Comparison of ENCODE assay signal across 15 cellular contexts in genomic region chr12:76081909-76082308, GRCh38. TPM values are rescaled to one million over a fixed set of nuclear protein-coding genes. Genes with fewer than 3 reads are reported as not detected.
A peak's percentile ranks its signal among the peaks of the same experiment; 100 is the strongest.
DNase-seq lines count a peak whose midpoint lies in the region; ATAC-seq and TF ChIP-seq lines count a peak whose summit lies in the region.
"Had no signal": no experiment of that assay in that cellular context is flagged by ENCODE, and none has a peak within 500 bp of the region (broad histone marks: within the 10 kb centered on the region; RNA-seq: fewer than 3 reads in every experiment).

No MANE protein-coding gene starts in this region.

- TF ChIP-seq POLR2A in spleen (IDR thresholded peaks at IDR 0.05): no peak

- 0 out of 2 replicates have a peak, but pooled peaks cover 11% of the 10 kb centered on the region for H3K9me3 ChIP-seq in SK-N-SH
- H3K9me3 ChIP-seq in Loucy (ENCODE audit: insufficient read depth, low read depth, low read length): no peaks in the 10 kb centered on the region
- H3K9me3 ChIP-seq in spleen: peaks cover 0 to 12% (median 8%) of the 10 kb centered on the region in 8 donors

- no peak for TF ChIP-seq RAD21 in SK-N-SH (IDR thresholded peaks at IDR 0.05; ENCODE audit: low read length)

- ATAC-seq in SK-N-SH treated with all-trans-retinoic acid at 6 μM for 48 hours (no peak), GM18861 (IDR thresholded peaks at IDR 0.05; ENCODE audit: unreplicated experiment) (no peak)
- ATAC-seq: effector memory CD8-positive, alpha-beta T cell had no signal

- DNase-seq in SK-N-SH (no peak), neural crest cell (ENCODE audit: low read depth, low spot score) (no peak), spleen (no peak), RWPE1 (ENCODE audit: low spot score) (no peak)
- DNase-seq: 8988T; effector memory CD8-positive, alpha-beta T cell; HCEC 1CT; naive B cell; NCI-H1417; NK-92 treated with Interleukin-12 subunit alpha and Interleukin-12 subunit beta, amount 100 ng/mL, for 24 hours; substantia nigra had no signal

- H3F3A ChIP-seq in SK-N-SH (replicated peaks; ENCODE audit: insufficient read depth) (peaks cover 16% of the 10 kb centered on the region), Loucy (ENCODE audit: low read depth) (no peaks in the 10 kb centered on the region; the same call in 1 of the 2 replicates)

- POLR2A ChIA-PET in SK-N-SH (lab: Yijun Ruan, JAX): no interaction called here
- POLR2A ChIA-PET in RWPE1 (lab: Yijun Ruan, JAX; ENCODE audit: low non-redundant PET): no interaction called here

- TF ChIP-seq CTCF in SK-N-SH (IDR thresholded peaks at IDR 0.05) (no peak), Loucy (conservative IDR thresholded peaks at IDR 0.05; ENCODE audit: low read length) (no peak), brain (conservative IDR thresholded peaks at IDR 0.05) (no peak), neural crest cell (conservative IDR thresholded peaks at IDR 0.05) (no peak), spleen (IDR thresholded peaks at IDR 0.05 in 8 of 11, conservative IDR thresholded peaks at IDR 0.05 in 3 of 11) (no peak), RWPE1 (conservative IDR thresholded peaks at IDR 0.05; ENCODE audit: low read depth) (no peak)

- H3K4me1 Mint-ChIP-seq in brain (peaks cover 72% of the 10 kb centered on the region), neural crest cell (peaks cover 68% of the 10 kb centered on the region)

- H3K4me1 ChIP-seq in SK-N-SH (ENCODE audit: control insufficient read depth in 1 of 2, insufficient read depth in 2 of 2, low read depth in 1 of 2, low read length in 1 of 2) (peaks cover 13 to 14% of the 10 kb centered on the region in 2 experiments; a peak in 3 of 4 replicates), Loucy (ENCODE audit: insufficient read depth, low read length, poor library complexity, severe bottlenecking) (peaks cover 61% of the 10 kb centered on the region), spleen (peaks cover 14 to 83% (median 64%) of the 10 kb centered on the region in 6 donors)

- CTCF ChIA-PET in SK-N-SH (lab: Yijun Ruan, JAX): no interaction called here
- CTCF ChIA-PET in RWPE1 (lab: Yijun Ruan, JAX): no interaction called here

- H3K9me2 ChIP-seq in SK-N-SH (no peaks in the 10 kb centered on the region), Loucy (replicated peaks; ENCODE audit: low read depth, low read length) (no peaks in the 10 kb centered on the region)

- H3K4me2 ChIP-seq in SK-N-SH (peak overlapping the region; percentile 78), Loucy (ENCODE audit: low read depth, low read length, poor library complexity, severe bottlenecking) (peak overlapping the region; percentile 94)

- intact Hi-C loops in spleen (cut with DNase I; ENCODE audit: low total_unique reads): loop anchor here (10.0 kb wide), 2 partner anchors 263 to 473 kb away; partner anchors contain the start of genes BBS10 and OSBPL8

- H3K27ac Mint-ChIP-seq in brain (peak overlapping the region in 3 of 5 experiments; percentile 8 to 72 (median 26)), neural crest cell (ENCODE audit: unreplicated experiment) (peak overlapping the region; percentile 17)

- H3K9ac ChIP-seq in SK-N-SH (peak overlapping the region; percentile 99; the same call in 1 of the 2 replicates), Loucy (ENCODE audit: low read depth, low read length, poor library complexity, severe bottlenecking) (peak overlapping the region; percentile 96)

- H2AFZ ChIP-seq in SK-N-SH (ENCODE audit: low read depth) (no peak overlapping the region), Loucy (ENCODE audit: low read length) (no peak overlapping the region)

- no peaks in the 10 kb centered on the region for H3K27me3 ChIP-seq in SK-N-SH (ENCODE audit: insufficient read depth)
- H3K27me3 ChIP-seq in Loucy (ENCODE audit: insufficient read depth, low read length, poor library complexity, severe bottlenecking): peaks cover 3% of the 10 kb centered on the region
- H3K27me3 ChIP-seq in spleen (replicated peaks in 1 of 7): no peaks in the 10 kb centered on the region

- TF ChIP-seq EP300 in SK-N-SH (IDR thresholded peaks at IDR 0.05; ENCODE audit: borderline replicate concordance in 1 of 2, low read depth in 1 of 2, low read length in 1 of 2): no peak

- H4K20me1 ChIP-seq in SK-N-SH (ENCODE audit: insufficient read depth) (peaks cover 67% of the 10 kb centered on the region), Loucy (ENCODE audit: insufficient read depth, low read length, poor library complexity, severe bottlenecking) (peaks cover 72% of the 10 kb centered on the region)

- peaks cover 74% of the 10 kb centered on the region for H3K79me2 ChIP-seq in SK-N-SH (ENCODE audit: insufficient read depth)
- H3K79me2 ChIP-seq in Loucy (ENCODE audit: insufficient read depth, low read length): peaks cover 75% of the 10 kb centered on the region

- H3K27me3 Mint-ChIP-seq in brain: peaks cover 7% of the 10 kb centered on the region
- peaks cover 4% of the 10 kb centered on the region for H3K27me3 Mint-ChIP-seq in neural crest cell (ENCODE audit: low read depth)
- H3K27me3 Mint-ChIP-seq: effector memory CD8-positive, alpha-beta T cell; naive B cell had no signal

- H3K36me3 ChIP-seq in SK-N-SH (replicated peaks in 1 of 2; ENCODE audit: control insufficient read depth in 1 of 2, insufficient read depth in 2 of 2, low read length in 1 of 2) (peaks cover 7 to 36% of the 10 kb centered on the region in 2 experiments), Loucy (ENCODE audit: insufficient read depth, low read length) (no peaks in the 10 kb centered on the region), spleen (no peaks in the 10 kb centered on the region)

- H3K4me3 ChIP-seq in SK-N-SH (ENCODE audit: low read depth in 2 of 2, low read length in 1 of 2): peak overlapping the region; percentile 88 to 93; a peak in 2 of 4 replicates
- H3K4me3 ChIP-seq in Loucy (ENCODE audit: low read length, poor library complexity, severe bottlenecking): peak overlapping the region; percentile 92
- H3K4me3 ChIP-seq in spleen: peak overlapping the region in 1 of 8 donors; percentile 86

- H3K27ac ChIP-seq in SK-N-SH (ENCODE audit: low read depth in 2 of 2, low read length in 1 of 2): peak overlapping the region in 1 of 2 experiments; percentile 98; a peak in 2 of 4 replicates
- no peak overlapping the region for H3K27ac ChIP-seq in spleen
- H3K27ac ChIP-seq in RWPE1: no peak overlapping the region

- peak overlapping the region; percentile 65 to 99 (median 98) for H3K4me3 Mint-ChIP-seq in brain
- peak overlapping the region; percentile 59 for H3K4me3 Mint-ChIP-seq in neural crest cell

- H3K36me3 Mint-ChIP-seq in brain (peaks cover 55% of the 10 kb centered on the region), neural crest cell (ENCODE audit: low read depth) (peaks cover 36% of the 10 kb centered on the region)

- peaks cover 0 to 31% (median 20%) of the 10 kb centered on the region in 5 experiments for H3K9me3 Mint-ChIP-seq in brain
- peaks cover 3% of the 10 kb centered on the region for H3K9me3 Mint-ChIP-seq in neural crest cell
- H3K9me3 Mint-ChIP-seq: effector memory CD8-positive, alpha-beta T cell; naive B cell had no signal

TF ChIP-seq in SK-N-SH, 30 proteins besides CTCF, POLR2A, EP300 and RAD21:
- no peak for TF ChIP-seq SMC3 (IDR thresholded peaks at IDR 0.05; ENCODE audit: low read depth, low read length)
- TF ChIP-seq RCOR1 (IDR thresholded peaks at IDR 0.05; ENCODE audit: low read length): no peak
- TF ChIP-seq JUND (IDR thresholded peaks at IDR 0.05): no peak

TF ChIP-seq in SK-N-SH treated with all-trans-retinoic acid at 6 μM for 48 hours, 23 proteins besides CTCF, POLR2A, EP300 and RAD21 (continues in another document):
- TF ChIP-seq TOX (CRISPR knock-in tag; IDR thresholded peaks at IDR 0.05; ENCODE audit: borderline replicate concordance) (no peak), OSR1 (CRISPR knock-in tag; IDR thresholded peaks at IDR 0.05) (no peak), ZC3H10 (CRISPR knock-in tag; IDR thresholded peaks at IDR 0.05) (no peak), SNAI2 (CRISPR knock-in tag; IDR thresholded peaks at IDR 0.05) (no peak), ZNF70 (CRISPR knock-in tag; IDR thresholded peaks at IDR 0.05) (no peak), ZFP30 (CRISPR knock-in tag; IDR thresholded peaks at IDR 0.05) (no peak)
- TF ChIP-seq, protein P1, sequence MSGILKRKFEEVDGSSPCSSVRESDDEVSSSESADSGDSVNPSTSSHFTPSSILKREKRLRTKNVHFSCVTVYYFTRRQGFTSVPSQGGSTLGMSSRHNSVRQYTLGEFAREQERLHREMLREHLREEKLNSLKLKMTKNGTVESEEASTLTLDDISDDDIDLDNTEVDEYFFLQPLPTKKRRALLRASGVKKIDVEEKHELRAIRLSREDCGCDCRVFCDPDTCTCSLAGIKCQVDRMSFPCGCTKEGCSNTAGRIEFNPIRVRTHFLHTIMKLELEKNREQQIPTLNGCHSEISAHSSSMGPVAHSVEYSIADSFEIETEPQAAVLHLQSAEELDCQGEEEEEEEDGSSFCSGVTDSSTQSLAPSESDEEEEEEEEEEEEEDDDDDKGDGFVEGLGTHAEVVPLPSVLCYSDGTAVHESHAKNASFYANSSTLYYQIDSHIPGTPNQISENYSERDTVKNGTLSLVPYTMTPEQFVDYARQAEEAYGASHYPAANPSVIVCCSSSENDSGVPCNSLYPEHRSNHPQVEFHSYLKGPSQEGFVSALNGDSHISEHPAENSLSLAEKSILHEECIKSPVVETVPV (CRISPR knock-in tag; IDR thresholded peaks at IDR 0.05): no peak

RNA-seq across cellular contexts. Expression of gene NAP1L1, which starts 2.6 kb away (rescaled TPM):
- polyA plus RNA-seq in SK-N-SH (2012; rRNA removed): 193 and 197 TPM in 2 replicates
- 275 and 391 TPM in 2 replicates for polyA plus RNA-seq in SK-N-SH (2012; cell fraction: cytosol; rRNA removed)
- polyA plus RNA-seq in SK-N-SH (2012; cell fraction: nucleus; rRNA removed): 122 and 161 TPM in 2 replicates
- 331 TPM for polyA plus RNA-seq in brain (ENCODE audit: insufficient read depth, low read depth, low replicate concordance)
- total RNA-seq in neural crest cell: 1,116 and 1,117 TPM in 2 replicates
- total RNA-seq in spleen: 100 to 1,000 TPM; 353 to 460 (median 404) TPM
- polyA plus RNA-seq in spleen: 100 to 1,000 TPM; 354 to 533 (median 456) TPM

RNA-seq across cellular contexts. Expression of gene PHLDA1, which starts 50.3 kb away (rescaled TPM):
- polyA plus RNA-seq in SK-N-SH (2012; rRNA removed): 21.6 and 26.2 TPM in 2 replicates
- polyA plus RNA-seq in SK-N-SH (2012; cell fraction: cytosol; rRNA removed): 20.1 and 20.3 TPM in 2 replicates
- 19.8 and 24.5 TPM in 2 replicates for polyA plus RNA-seq in SK-N-SH (2012; cell fraction: nucleus; rRNA removed)
- polyA plus RNA-seq in brain (ENCODE audit: insufficient read depth, low read depth, low replicate concordance): 11.5 TPM
- 29.3 and 30.9 TPM in 2 replicates for total RNA-seq in neural crest cell
- 10 to 100 TPM in 6 of 7 donors, 1 to 10 TPM in 1; 9.3 to 44.4 (median 23.9) TPM for total RNA-seq in spleen
- polyA plus RNA-seq in spleen: 1 to 10 TPM; 2.2 to 5.5 (median 2.2) TPM
